Comparison of ENCODE assay signal across 8 cellular contexts in the genomic region with DNA sequence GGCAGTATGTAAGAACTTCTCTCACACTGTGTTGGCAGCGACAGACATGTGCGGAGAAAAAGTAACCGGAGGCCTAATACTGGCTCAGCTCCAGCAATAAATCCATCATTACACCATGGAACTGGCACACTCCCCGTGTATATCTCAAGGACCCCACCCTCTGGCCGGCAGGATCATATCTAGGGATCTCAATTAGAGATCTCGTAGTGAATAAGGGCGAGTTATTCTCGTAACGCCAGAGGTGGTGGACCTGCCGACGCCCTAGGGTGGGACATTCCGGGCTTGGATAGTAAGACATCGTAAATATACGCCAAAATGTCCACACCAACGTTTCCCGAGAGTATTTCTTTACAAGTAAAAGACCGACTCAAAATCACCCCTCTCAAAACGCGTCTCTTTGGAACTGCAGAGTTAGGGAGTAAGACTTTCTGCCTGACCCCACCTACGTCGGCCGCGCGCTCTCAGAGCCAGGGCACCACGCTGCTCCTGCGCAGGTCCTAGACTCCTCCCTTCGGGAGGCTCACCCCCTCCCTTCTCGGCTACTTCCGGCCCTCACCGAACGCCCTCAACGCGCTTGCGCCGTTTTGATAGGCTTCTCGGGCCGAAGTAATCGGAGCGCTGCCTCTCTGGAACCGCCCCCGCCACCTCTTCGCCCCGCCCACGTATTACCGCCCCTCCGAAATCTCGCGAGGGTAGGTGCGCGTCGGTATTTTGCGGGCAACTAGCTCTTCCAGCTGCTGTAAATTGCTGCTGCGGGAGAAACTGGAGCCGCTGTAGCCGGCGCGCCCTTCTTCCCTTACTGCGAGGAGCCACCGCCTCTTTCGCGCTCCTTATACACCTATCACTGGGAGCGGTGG. TPM values are rescaled to one million over a fixed set of nuclear protein-coding genes. Genes with fewer than 3 reads are reported as not detected.
DNase-seq lines count a peak whose midpoint lies in the region; ATAC-seq, FAIRE-seq and TF ChIP-seq lines count a peak whose summit lies in the region.

TSS of gene WDR44 (plus strand) at position 706 of the 857 bp plus-strand sequence. CDS start 398 bp downstream, outside the sequence.

- H3K36me3 ChIP-seq in bronchial epithelial cell (ENCODE audit: control insufficient read depth, insufficient read depth, low read length) (no peaks in the 10 kb centered on the region), iPS-20b (ENCODE audit: insufficient read depth, low read depth, low read length) (no peaks in the 10 kb centered on the region), small intestine (ENCODE audit: control insufficient read depth in 2 of 2, insufficient read depth in 2 of 2, low read length in 2 of 2) (no peaks in the 10 kb centered on the region)

- H3K27ac ChIP-seq in iPS-20b (ENCODE audit: low read length) = no peak within 1 kb of the TSS
- peak within 1 kb of the TSS; percentile 84 to 95 for H3K27ac ChIP-seq in small intestine (ENCODE audit: low read depth in 1 of 2, low read length in 1 of 2)

- ATAC-seq in GM18907 (IDR thresholded peaks at IDR 0.05; ENCODE audit: unreplicated experiment) (peak; percentile 91), HG03159 (IDR thresholded peaks at IDR 0.05; ENCODE audit: unreplicated experiment) (peak; percentile 86)

- peak within 1 kb of the TSS; percentile 73 for H3K4me3 ChIP-seq in AG04449 (ENCODE audit: low read depth, low read length)
- H3K4me3 ChIP-seq in WI38 (ENCODE audit: low read depth, low read length) = peak within 1 kb of the TSS; percentile 78
- peak within 1 kb of the TSS; percentile 65 for H3K4me3 ChIP-seq in bronchial epithelial cell (ENCODE audit: low read depth, low read length)
- H3K4me3 ChIP-seq in iPS-20b (ENCODE audit: low read length) = peak within 1 kb of the TSS; percentile 86
- peak within 1 kb of the TSS; percentile 58 to 70 for H3K4me3 ChIP-seq in small intestine (ENCODE audit: low read depth in 1 of 2, low read length in 2 of 2)

- no peak for TF ChIP-seq CTCF in AG04449 (IDR thresholded peaks at IDR 0.05; ENCODE audit: insufficient read depth, low read length, missing control alignments)
- TF ChIP-seq CTCF in WI38 (IDR thresholded peaks at IDR 0.05; ENCODE audit: low read depth, low read length) = no peak
- no peak for TF ChIP-seq CTCF in bronchial epithelial cell (IDR thresholded peaks at IDR 0.05; ENCODE audit: insufficient read depth, low read length, severe bottlenecking)

- peak; percentile 63 for DNase-seq in AG04449 (ENCODE audit: low read depth, low spot score)
- DNase-seq in NCI-H2227 treated with DMSO at 0.1 percent for 48 hours (lab: John Stamatoyannopoulos, UW) = peak; percentile 97
- peak; percentile 87 for DNase-seq in bronchial epithelial cell (ENCODE audit: low read depth)
- peak; percentile 96 for DNase-seq in small intestine

- WGBS in small intestine, 3 donors = 0 to 53% (median 14%) methylated on average over 55 to 62 of the region's 62 CpGs

- H3K4me1 ChIP-seq in iPS-20b (ENCODE audit: insufficient read depth, low read length) (peaks cover 5% of the 10 kb centered on the region; the same call in 1 of the 2 replicates), small intestine (ENCODE audit: control insufficient read depth in 2 of 2, insufficient read depth in 1 of 2, low read depth in 1 of 2, low read length in 1 of 2) (no peaks in the 10 kb centered on the region)

- FAIRE-seq in bronchial epithelial cell (lab: Jason Lieb, UNC) (no peak), small intestine (lab: Jason Lieb, UNC) (no peak)

- H3K9ac ChIP-seq in iPS-20b (ENCODE audit: low read depth, low read length) = peak within 1 kb of the TSS; percentile 84

- POLR2A ChIA-PET in AG04449 (lab: Yijun Ruan, JAX) = no interaction called here

- CTCF ChIA-PET in AG04449 (lab: Yijun Ruan, JAX) = no interaction called here

- H3K9me3 ChIP-seq in iPS-20b (ENCODE audit: insufficient read depth, low read depth, low read length) (no peaks in the 10 kb centered on the region), small intestine (ENCODE audit: control insufficient read depth, low read depth) (no peaks in the 10 kb centered on the region)

- H3K27me3 ChIP-seq in bronchial epithelial cell (ENCODE audit: control insufficient read depth, insufficient read depth, low read length) (no peaks in the 10 kb centered on the region), iPS-20b (ENCODE audit: insufficient read depth, low read length) (no peaks in the 10 kb centered on the region; the same call in 1 of the 2 replicates), small intestine (ENCODE audit: control insufficient read depth in 2 of 2, insufficient read depth in 2 of 2, low read length in 2 of 2) (no peaks in the 10 kb centered on the region)

RNA-seq across cellular contexts. Expression of gene WDR44, which starts in this region (rescaled TPM):
- total RNA-seq in bronchial epithelial cell = 7.1 and 9.7 TPM in 2 replicates
- polyA plus RNA-seq in small intestine = 1 to 10 TPM; 5.1 to 6.9 (median 5.8) TPM
